In genomic region chr6:6314601-6315000, GRCh38 we compare ENCODE assay signal across 18 cellular contexts. TPM values are rescaled to one million over a fixed set of nuclear protein-coding genes. Genes with fewer than 3 reads are reported as not detected.
"Had no signal": no experiment of that assay in that cellular context is flagged by ENCODE, and none has a peak within 500 bp of the region (broad histone marks: within the 10 kb centered on the region; RNA-seq: fewer than 3 reads in every experiment).

No MANE protein-coding gene starts in this region.

- H3K36me3 Mint-ChIP-seq: activated naive CD8-positive, alpha-beta T cell treated with anti-CD3 and anti-CD28 coated beads, Interleukin-2, amount 10 ng/mL, durations not matched to agents 7 days and 5 days; naive thymus-derived CD8-positive, alpha-beta T cell; type B pancreatic cell; WTC11 had no signal

- DNase-seq: activated CD4-positive, alpha-beta T cell treated with anti-CD3 and anti-CD28 coated beads for 4 hours; activated CD8-positive, alpha-beta memory T cell treated with anti-CD3 and anti-CD28 coated beads for 24 hours; activated naive CD8-positive, alpha-beta T cell treated with anti-CD3 and anti-CD28 coated beads, Interleukin-2, amount 10 ng/mL, durations not matched to agents 7 days and 5 days; brain microvascular endothelial cell; effector memory CD8-positive, alpha-beta T cell; naive thymus-derived CD8-positive, alpha-beta T cell; stimulated activated CD4-positive, alpha-beta T cell treated with anti-CD3 and anti-CD28 coated beads, Interleukin-15, amount 100 ng/mL, for 24 hours; stimulated activated CD4-positive, alpha-beta T cell treated with anti-CD3 and anti-CD28 coated beads, Interleukin-4, amount 100 ng/mL, for 1 hour; stimulated activated naive CD4-positive, alpha-beta T cell treated with Interleukin-2 at 50 U/mL for 16 hours had no signal

- ATAC-seq: effector memory CD8-positive, alpha-beta T cell; gastroesophageal sphincter; left lobe of liver; naive thymus-derived CD8-positive, alpha-beta T cell; WTC11 had no signal

- H3K4me1 ChIP-seq: gastroesophageal sphincter, suprapubic skin had no signal

- H3K4me3 ChIP-seq: right atrium auricular region, skin epidermis, suprapubic skin had no signal

- H3K27ac Mint-ChIP-seq: activated naive CD8-positive, alpha-beta T cell treated with anti-CD3 and anti-CD28 coated beads, Interleukin-2, amount 10 ng/mL, durations not matched to agents 7 days and 5 days; effector memory CD8-positive, alpha-beta T cell; naive thymus-derived CD8-positive, alpha-beta T cell; type B pancreatic cell; WTC11 had no signal

- H3K9me3 Mint-ChIP-seq: activated naive CD8-positive, alpha-beta T cell treated with anti-CD3 and anti-CD28 coated beads, Interleukin-2, amount 10 ng/mL, durations not matched to agents 7 days and 5 days; effector memory CD8-positive, alpha-beta T cell; naive thymus-derived CD8-positive, alpha-beta T cell; type B pancreatic cell; WTC11 had no signal

- H3K9me3 ChIP-seq: gastroesophageal sphincter, right atrium auricular region, suprapubic skin had no signal

- H3K36me3 ChIP-seq: brain microvascular endothelial cell, gastroesophageal sphincter, right atrium auricular region, suprapubic skin had no signal

- FAIRE-seq: keratinocyte had no signal

- H3K4me3 Mint-ChIP-seq: activated naive CD8-positive, alpha-beta T cell treated with anti-CD3 and anti-CD28 coated beads, Interleukin-2, amount 10 ng/mL, durations not matched to agents 7 days and 5 days; effector memory CD8-positive, alpha-beta T cell; naive thymus-derived CD8-positive, alpha-beta T cell; type B pancreatic cell; WTC11 had no signal

- H3K27me3 ChIP-seq: brain microvascular endothelial cell, right atrium auricular region had no signal

- H3K27ac ChIP-seq: brain microvascular endothelial cell, gastroesophageal sphincter, right atrium auricular region, skin epidermis, suprapubic skin had no signal

RNA-seq across cellular contexts. Expression of gene F13A1, which starts 5.9 kb away (rescaled TPM):
- total RNA-seq: T-helper 1 cell treated with Interleukin-12 subunit alpha and Interleukin-12 subunit beta and Interleukin-4 antibody, amounts not matched to agents 30 ng/mL and 1 ng/mL, for 36 hours had no signal
- polyA plus RNA-seq: keratinocyte had no signal
